In genomic region chr1:168574234-168574633, GRCh38 we compare ENCODE assay signal across 8 cellular contexts. TPM values are rescaled to one million over a fixed set of nuclear protein-coding genes. Genes with fewer than 3 reads are reported as not detected.
DNase-seq lines count a peak whose midpoint lies in the region; ATAC-seq, FAIRE-seq and TF ChIP-seq lines count a peak whose summit lies in the region.
"Not testable (repeated sequence)": the region's sequence is repeated elsewhere in the genome, so short reads cannot be mapped to it uniquely, and the experiment has no call there.

No MANE protein-coding gene starts in this region.

- not testable (repeated sequence) for H3K4me3 Mint-ChIP-seq in CD14-positive monocyte; astrocyte (ENCODE audit: unreplicated experiment)

- peak; percentile 52 for ATAC-seq in GM19395 (IDR thresholded peaks at IDR 0.05; ENCODE audit: unreplicated experiment)
- peak; percentile 40; the same call in 1 of the 3 replicates for ATAC-seq in RWPE2 (ENCODE audit: low read depth)
- ATAC-seq in lower lobe of right lung = peak; percentile 65 to 66

- H4K20me1 ChIP-seq in astrocyte (ENCODE audit: insufficient read depth, low read length); fibroblast of lung (ENCODE audit: control insufficient read depth, extremely low read depth, insufficient read depth, low read length): not testable (repeated sequence)

- not testable (repeated sequence) for H3K4me1 Mint-ChIP-seq in CD14-positive monocyte; astrocyte (ENCODE audit: low read depth, unreplicated experiment)

- H3K4me3 ChIP-seq in RWPE2 (ENCODE audit: severe bottlenecking); astrocyte (ENCODE audit: insufficient read depth, low read depth, low read length); fibroblast of lung (replicated peaks in 1 of 4; ENCODE audit: control extremely low read depth in 1 of 4, insufficient read depth in 1 of 4, low read depth in 3 of 4, low read length in 4 of 4); lower lobe of right lung; stomach: not testable (repeated sequence)

- WGBS in stomach, 5 donors = 4 to 13% (median 9%) methylated on average over 3 to 4 of the region's 4 CpGs

- H3K27me3 ChIP-seq in RWPE2 (ENCODE audit: insufficient read depth, poor library complexity, severe bottlenecking); astrocyte (ENCODE audit: insufficient read depth, low read length); fibroblast of lung (ENCODE audit: control insufficient read depth, insufficient read depth, low read length); lower lobe of right lung (ENCODE audit: low read depth); stomach: not testable (repeated sequence)

- not testable (repeated sequence) for H3K9ac ChIP-seq in astrocyte (ENCODE audit: low read length); fibroblast of lung (ENCODE audit: insufficient read depth, low read length)

- peak; percentile 67 for TF ChIP-seq CTCF in CD14-positive monocyte (IDR thresholded peaks at IDR 0.05)
- TF ChIP-seq CTCF in RWPE2 (IDR thresholded peaks at IDR 0.05; ENCODE audit: poor library complexity, severe bottlenecking) = peak; percentile 73
- TF ChIP-seq CTCF in astrocyte (IDR thresholded peaks at IDR 0.05; ENCODE audit: insufficient read depth, low read depth, low read length) = peak; percentile 27
- peak; percentile 49 to 55 for TF ChIP-seq CTCF in fibroblast of lung (conservative IDR thresholded peaks at IDR 0.05 in 1 of 2, IDR thresholded peaks at IDR 0.05 in 1 of 2; ENCODE audit: low read depth in 1 of 2, low read length in 2 of 2)
- peak; percentile 43 for TF ChIP-seq CTCF in lower lobe of right lung (IDR thresholded peaks at IDR 0.05)
- TF ChIP-seq CTCF in stomach (IDR thresholded peaks at IDR 0.05) = peak in 5 of 7 experiments; percentile 31 to 48 (median 44)

- not testable (repeated sequence) for TF ChIP-seq POLR2A in stomach (IDR thresholded peaks at IDR 0.05)

- TF ChIP-seq EP300 in stomach (IDR thresholded peaks at IDR 0.05) = not testable (repeated sequence)

- not testable (repeated sequence) for H3K4me2 ChIP-seq in astrocyte (ENCODE audit: low read length); fibroblast of lung (ENCODE audit: extremely low read depth, insufficient read depth, low read length)

- not testable (repeated sequence) for H3K27ac ChIP-seq in RWPE2 (ENCODE audit: poor library complexity, severe bottlenecking); astrocyte (ENCODE audit: low read depth, low read length); fibroblast of lung (ENCODE audit: insufficient read depth, low read length); lower lobe of right lung; stomach

- not testable (repeated sequence) for DNase-seq in CD14-positive monocyte (ENCODE audit: low spot score); RWPE2 (ENCODE audit: low spot score); lower lobe of right lung; stomach
- DNase-seq in NCI-H1105 treated with DMSO at 0.1 percent for 48 hours (lab: John Stamatoyannopoulos, UW) (peak; percentile 11), astrocyte (ENCODE audit: low read depth) (peak; percentile 25), fibroblast of lung (ENCODE audit: low read depth in 2 of 2) (peak; percentile 40 to 61)

- H3K27ac Mint-ChIP-seq in CD14-positive monocyte; astrocyte (ENCODE audit: unreplicated experiment): not testable (repeated sequence)

- H3K9me3 Mint-ChIP-seq in CD14-positive monocyte; astrocyte (ENCODE audit: unreplicated experiment): not testable (repeated sequence)

- H2AFZ ChIP-seq in astrocyte (ENCODE audit: low read depth, low read length); fibroblast of lung (ENCODE audit: low read length): not testable (repeated sequence)

- not testable (repeated sequence) for H3K4me1 ChIP-seq in RWPE2 (ENCODE audit: insufficient read depth, poor library complexity, severe bottlenecking); astrocyte (ENCODE audit: insufficient read depth, low read length); fibroblast of lung (ENCODE audit: control insufficient read depth, extremely low read depth, insufficient read depth, low read length); lower lobe of right lung; stomach

- H3K36me3 Mint-ChIP-seq in CD14-positive monocyte; astrocyte (ENCODE audit: low read depth, unreplicated experiment): not testable (repeated sequence)

- H3K36me3 ChIP-seq in RWPE2 (ENCODE audit: low read depth); astrocyte (ENCODE audit: insufficient read depth, low read length); fibroblast of lung (ENCODE audit: control insufficient read depth, insufficient read depth, low read length); lower lobe of right lung; stomach: not testable (repeated sequence)

- not testable (repeated sequence) for H3K79me2 ChIP-seq in astrocyte (ENCODE audit: insufficient read depth, low read length); fibroblast of lung (ENCODE audit: control insufficient read depth, insufficient read depth, low read length)

- not testable (repeated sequence) for FAIRE-seq in astrocyte (lab: Jason Lieb, UNC)

- intact Hi-C loops in CD14-positive monocyte (cut with micrococcal nuclease) = loop anchor here (5.0 to 10.0 kb wide), 2 partner anchors 137 to 229 kb away; no protein-coding TSS in a partner anchor
- intact Hi-C loops in lower lobe of right lung (cut with DNase I) = not testable (repeated sequence)
- intact Hi-C loops in stomach (cut with DNase I; ENCODE audit: low total_unique reads) = loop anchor here (5.0 to 10.0 kb wide), 2 partner anchors 137 to 229 kb away; no protein-coding TSS in a partner anchor

- H3K9me3 ChIP-seq in RWPE2 (ENCODE audit: severe bottlenecking); astrocyte (ENCODE audit: insufficient read depth, low read depth, low read length); fibroblast of lung (ENCODE audit: control insufficient read depth, insufficient read depth, low read depth, low read length); lower lobe of right lung; stomach: not testable (repeated sequence)

- not testable (repeated sequence) for H3K27me3 Mint-ChIP-seq in CD14-positive monocyte (ENCODE audit: low read depth in 3 of 3); astrocyte (ENCODE audit: low read depth, unreplicated experiment)

RNA-seq across cellular contexts. Expression of gene XCL1, which starts 2.2 kb away (rescaled TPM):
- polyA plus RNA-seq in CD14-positive monocyte (not detected), fibroblast of lung (not detected in 2 replicates), stomach (under 1 TPM in 1 of 3 donors, not detected in 2; 0.23 TPM)
- total RNA-seq in astrocyte (not detected in 2 replicates), fibroblast of lung (not detected in 2 replicates), lower lobe of right lung (1.2 TPM), stomach (not detected)
- not detected in 2 replicates for polyA plus RNA-seq in fibroblast of lung (2012)
- polyA minus RNA-seq in fibroblast of lung (ENCODE audit: low replicate concordance) = 0.90 TPM in 1 of 2 replicates, not detected in the other

RNA-seq across cellular contexts. Expression of gene XCL2, which starts 30.4 kb away (rescaled TPM):
- polyA plus RNA-seq in CD14-positive monocyte (1 to 10 TPM in 1 of 2 donors, under 1 TPM in 1; 0.56 to 1.9 TPM), fibroblast of lung (not detected in 2 replicates), stomach (under 1 TPM in 1 of 3 donors, not detected in 2; 0.35 TPM)
- total RNA-seq in astrocyte (not detected in 2 replicates), fibroblast of lung (not detected in 2 replicates), lower lobe of right lung (2.0 TPM), stomach (10 to 100 TPM in 1 of 5 donors, not detected in 4; 25.4 TPM)
- not detected in 2 replicates for polyA plus RNA-seq in fibroblast of lung (2012)
- polyA minus RNA-seq in fibroblast of lung (ENCODE audit: low replicate concordance) = not detected in 2 replicates
